8 cellular contexts compared by ENCODE assay signal in genomic region chr10:110303681-110304080, GRCh38. TPM values are rescaled to one million over a fixed set of nuclear protein-coding genes. Genes with fewer than 3 reads are reported as not detected.
DNase-seq lines count a peak whose midpoint lies in the region; ATAC-seq and TF ChIP-seq lines count a peak whose summit lies in the region.

No MANE protein-coding gene starts in this region.

- H3K36me3 ChIP-seq in A673 (ENCODE audit: insufficient read depth, low read length, poor library complexity, severe bottlenecking) = peaks cover 47% of the 10 kb centered on the region
- peaks cover 13% of the 10 kb centered on the region for H3K36me3 ChIP-seq in IMR-90 (ENCODE audit: control insufficient read depth, insufficient read depth, low read length)
- H3K36me3 ChIP-seq in muscle layer of duodenum (ENCODE audit: control insufficient read depth in 1 of 2, insufficient read depth in 2 of 2, low read length in 2 of 2) = peaks cover 14 to 40% of the 10 kb centered on the region in 2 donors

- dilution Hi-C loops in IMR-90 (cut with HindIII; ENCODE audit: low sequenced_read_pairs, unreplicated experiment) = no loop called here

- ATAC-seq in IMR-90 (ENCODE audit: low read depth) (no peak), HG03442 (IDR thresholded peaks at IDR 0.05; ENCODE audit: unreplicated experiment) (no peak), HG02642 (IDR thresholded peaks at IDR 0.05; ENCODE audit: poor library complexity, unreplicated experiment) (no peak)

- peaks cover 11% of the 10 kb centered on the region; the same call in 1 of the 2 replicates for H4K20me1 ChIP-seq in IMR-90 (ENCODE audit: insufficient read depth, low read length)

- POLR2A ChIA-PET in A673 (lab: Charles Lee; ENCODE audit: low non-redundant PET) = no interaction called here
- POLR2A ChIA-PET in IMR-90 (lab: Charles Lee; ENCODE audit: unreplicated experiment) = no interaction called here

- no peaks in the 10 kb centered on the region for H3K9me3 ChIP-seq in A673 (ENCODE audit: low read depth, low read length, poor library complexity, severe bottlenecking)
- H3K9me3 ChIP-seq in IMR-90 (ENCODE audit: control insufficient read depth, insufficient read depth, low read length) = no peaks in the 10 kb centered on the region
- H3K9me3 ChIP-seq in muscle layer of duodenum (ENCODE audit: control insufficient read depth in 1 of 2, low read length in 2 of 2) = no peaks in the 10 kb centered on the region

- H3K23ac ChIP-seq in IMR-90 (ENCODE audit: low read depth, low read length) = peak overlapping the region; percentile 31

- H3K27me3 ChIP-seq in A673 (replicated peaks; ENCODE audit: insufficient read depth, low read depth, low read length, poor library complexity) = no peaks in the 10 kb centered on the region
- no peaks in the 10 kb centered on the region for H3K27me3 ChIP-seq in IMR-90 (ENCODE audit: control insufficient read depth, insufficient read depth, low read length)
- no peaks in the 10 kb centered on the region for H3K27me3 ChIP-seq in muscle layer of duodenum (ENCODE audit: low read depth, low read length)

- peak overlapping the region; percentile 95 for H3K27ac ChIP-seq in A673 (ENCODE audit: low read depth, low read length, poor library complexity, severe bottlenecking)
- H3K27ac ChIP-seq in IMR-90 (ENCODE audit: insufficient read depth, low read length) = no peak overlapping the region
- peak overlapping the region; percentile 87 for H3K27ac ChIP-seq in muscle layer of duodenum (ENCODE audit: low read length)

- H2BK120ac ChIP-seq in IMR-90 (ENCODE audit: low read depth, low read length) = no peak overlapping the region

- H3K79me1 ChIP-seq in IMR-90 (ENCODE audit: low read depth in 1 of 2, low read length in 2 of 2) = peaks cover 4 to 14% of the 10 kb centered on the region in 2 experiments; a peak in 2 of 4 replicates

- H2AK5ac ChIP-seq in IMR-90 (ENCODE audit: low read depth, low read length) = no peak overlapping the region

- peak overlapping the region; percentile 97 for H3K4me2 ChIP-seq in IMR-90 (ENCODE audit: low read depth, low read length)

- in situ Hi-C loops in IMR-90 (cut with MboI; ENCODE audit: low sequenced_read_pairs) = loop anchor here (10.0 to 25.0 kb wide), 2 partner anchors 581 to 1834 kb away; no protein-coding TSS in a partner anchor

- no peak overlapping the region for H2BK20ac ChIP-seq in IMR-90 (ENCODE audit: low read depth, low read length)

- no peak for TF ChIP-seq POLR2A in IMR-90 (IDR thresholded peaks at IDR 0.05; ENCODE audit: low read depth, low read length)

- intact Hi-C loops in A673 (cut with micrococcal nuclease; ENCODE audit: unreplicated experiment) (loop anchor here (10.0 kb wide), 1 partner anchor 611 kb away; the partner anchor contains the start of genes BBIP1 and SHOC2), IMR-90 (cut with micrococcal nuclease) (loop anchor here (10.0 kb wide), 1 partner anchor 611 kb away; the partner anchor contains the start of genes BBIP1 and SHOC2)

- CTCF ChIA-PET in A673 (lab: Charles Lee) = no interaction called here
- CTCF ChIA-PET in IMR-90 (lab: Yijun Ruan, JAX) = interaction anchor here (0.6 kb wide), 2 partner anchors 163 to 302 kb away, joined by 3 to 4 read pairs; no protein-coding TSS in a partner anchor

- no peak for DNase-seq in A673 (ENCODE audit: low spot score)
- DNase-seq in IMR-90 = no peak
- DNase-seq in cardiac fibroblast (ENCODE audit: low read depth in 2 of 2) = no peak
- DNase-seq in CD1c-positive myeloid dendritic cell (ENCODE audit: extremely low spot score) = no peak
- DNase-seq in NCI-H1694 (lab: John Stamatoyannopoulos, UW) = no peak

- BruUV-seq in A673 (replicated peaks; lab: Mats Ljungman, UMichigan) = TSS peak; percentile 41
- BruUV-seq in IMR-90 (replicated peaks; lab: Mats Ljungman, UMichigan) = no TSS peak

- no peak overlapping the region for H2BK15ac ChIP-seq in IMR-90 (ENCODE audit: low read depth, low read length)

- H3K4me1 ChIP-seq in A673 (ENCODE audit: insufficient read depth, low read length, poor library complexity, severe bottlenecking) (peaks cover 56% of the 10 kb centered on the region), IMR-90 (ENCODE audit: control insufficient read depth, insufficient read depth, low read length) (peaks cover 4% of the 10 kb centered on the region; the same call in 1 of the 2 replicates), muscle layer of duodenum (ENCODE audit: control insufficient read depth in 1 of 2, insufficient read depth in 2 of 2, low read length in 2 of 2) (peaks cover 10 to 38% of the 10 kb centered on the region in 2 donors)

- WGBS in IMR-90 (ENCODE audit: extremely low coverage in 2 of 2, insufficient read length in 1 of 2), 2 experiments = no CpG with 5 or more reads among the region's 4 CpGs

- TF ChIP-seq CTCF in A673 (conservative IDR thresholded peaks at IDR 0.05; ENCODE audit: low read depth, low read length) (no peak), IMR-90 (conservative IDR thresholded peaks at IDR 0.05; ENCODE audit: low read depth, low read length) (no peak), cardiac fibroblast (IDR thresholded peaks at IDR 0.05; ENCODE audit: low read depth, low read length) (no peak)

- H3K18ac ChIP-seq in IMR-90 (ENCODE audit: low read depth, low read length) = no peak overlapping the region

- peak overlapping the region; percentile 85 for H3K9ac ChIP-seq in IMR-90 (ENCODE audit: low read depth, low read length)

- H2AFZ ChIP-seq in IMR-90 (replicated peaks; ENCODE audit: low read length, poor library complexity) = no peak overlapping the region

- H3K14ac ChIP-seq in IMR-90 (replicated peaks; ENCODE audit: low read depth, low read length) = no peak overlapping the region; the same call in 1 of the 2 replicates

- no peak overlapping the region for H2AK9ac ChIP-seq in IMR-90 (replicated peaks; ENCODE audit: low read depth, low read length, poor library complexity)

- TF ChIP-seq RAD21 in IMR-90 (IDR thresholded peaks at IDR 0.05; ENCODE audit: low read length) = no peak

- H3K4ac ChIP-seq in IMR-90 (ENCODE audit: low read depth, low read length) = no peak overlapping the region

- peak overlapping the region; percentile 70 for H3K56ac ChIP-seq in IMR-90 (ENCODE audit: extremely low read depth, insufficient read depth, low read length)

- no peak overlapping the region for H4K5ac ChIP-seq in IMR-90 (ENCODE audit: low read depth, low read length)

- no peaks in the 10 kb centered on the region; the same call in 1 of the 2 replicates for H3K9me1 ChIP-seq in IMR-90 (ENCODE audit: insufficient read depth, low read length)

- no peak overlapping the region for H4K91ac ChIP-seq in IMR-90 (ENCODE audit: insufficient read depth, low read depth, low read length)

- 0 out of 4 replicates have a peak overlapping the region, but pooled peaks of 1 of the 2 experiments have one; percentile 62 for H4K8ac ChIP-seq in IMR-90 (ENCODE audit: low read depth in 2 of 2, low read length in 2 of 2)

- H2BK5ac ChIP-seq in IMR-90 (ENCODE audit: low read depth, low read length, poor library complexity, severe bottlenecking) = peak overlapping the region; percentile 64

- peak overlapping the region; percentile 81 for H3K4me3 ChIP-seq in A673 (ENCODE audit: low read depth, low read length, poor library complexity, severe bottlenecking)
- H3K4me3 ChIP-seq in IMR-90 (ENCODE audit: insufficient read depth, low read depth, low read length) = peak overlapping the region; percentile 90
- H3K4me3 ChIP-seq in cardiac fibroblast (replicated peaks in 1 of 2; ENCODE audit: low read depth in 2 of 2, low read length in 2 of 2) = peak overlapping the region; percentile 82 to 84
- H3K4me3 ChIP-seq in muscle layer of duodenum (ENCODE audit: low read depth in 1 of 2, low read length in 2 of 2) = peak overlapping the region; percentile 89 to 93

TF ChIP-seq in IMR-90, 13 proteins besides CTCF, POLR2A, EP300 and RAD21:
- TF ChIP-seq CHD1 (IDR thresholded peaks at IDR 0.05; ENCODE audit: low read depth, low read length) (no peak), RFX5 (IDR thresholded peaks at IDR 0.05; ENCODE audit: low read depth, low read length) (no peak), ELK1 (IDR thresholded peaks at IDR 0.05; ENCODE audit: borderline replicate concordance, low read depth, low read length) (no peak), MXI1 (IDR thresholded peaks at IDR 0.05; ENCODE audit: borderline replicate concordance, low read depth, low read length) (no peak), MAFK (IDR thresholded peaks at IDR 0.05; ENCODE audit: low read depth, low read length) (no peak)

RNA-seq across cellular contexts. Expression of gene SMNDC1, which starts 1.0 kb away (rescaled TPM):
- total RNA-seq in A673 (2021) (53.1 and 57.8 TPM in 2 replicates), IMR-90 (2012; rRNA removed) (3.9 and 8.6 TPM in 2 replicates)
- 12.2 and 15.1 TPM in 2 replicates for polyA plus RNA-seq in IMR-90 (2012; rRNA removed)
- 3.6 and 4.1 TPM in 2 replicates for polyA plus RNA-seq in IMR-90 (2012; cell fraction: cytosol; rRNA removed)
- 3.3 and 15.7 TPM in 2 replicates for polyA plus RNA-seq in IMR-90 (2012; cell fraction: nucleus; rRNA removed; ENCODE audit: low replicate concordance)
